ENCODE assay signal across 8 cellular contexts in the genomic region with DNA sequence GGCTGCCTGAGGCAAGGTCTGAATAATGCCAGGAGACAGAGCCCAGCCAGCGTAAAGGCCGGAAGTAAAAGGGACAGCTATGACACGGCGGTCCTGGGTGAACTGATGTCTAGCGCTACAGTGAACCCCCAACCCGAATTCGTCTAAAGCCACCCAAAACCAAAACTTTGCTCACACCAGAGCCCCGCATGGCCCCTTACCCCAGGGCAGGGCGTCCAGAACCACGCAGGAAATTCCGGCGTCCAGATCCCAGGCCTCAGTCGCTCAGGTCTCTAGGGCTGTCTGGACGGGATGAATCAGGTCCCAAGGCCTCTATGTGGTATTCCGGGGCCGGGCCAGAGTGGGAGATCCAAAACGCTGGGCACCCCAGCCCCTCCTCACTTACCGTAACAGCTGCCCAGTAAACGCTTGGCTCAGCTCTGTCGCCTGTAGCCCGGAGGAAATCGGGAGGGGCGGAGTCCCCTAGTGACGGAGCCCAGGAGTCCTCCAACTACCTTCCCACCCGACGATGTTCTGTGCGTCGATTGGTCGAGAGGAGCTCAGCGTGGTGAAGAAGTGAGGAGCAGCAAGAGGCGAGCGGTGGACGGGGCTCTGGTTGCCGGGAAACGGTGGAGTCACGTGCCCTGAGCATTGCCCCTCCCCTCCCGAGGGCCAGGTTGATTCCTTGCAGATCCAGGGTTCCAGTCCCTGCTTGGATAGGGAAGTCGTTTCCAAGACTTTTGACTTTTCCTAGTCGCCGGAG. TPM values are rescaled to one million over a fixed set of nuclear protein-coding genes. Genes with fewer than 3 reads are reported as not detected.
DNase-seq lines count a peak whose midpoint lies in the region; ATAC-seq and TF ChIP-seq lines count a peak whose summit lies in the region.

A gene with protein sequence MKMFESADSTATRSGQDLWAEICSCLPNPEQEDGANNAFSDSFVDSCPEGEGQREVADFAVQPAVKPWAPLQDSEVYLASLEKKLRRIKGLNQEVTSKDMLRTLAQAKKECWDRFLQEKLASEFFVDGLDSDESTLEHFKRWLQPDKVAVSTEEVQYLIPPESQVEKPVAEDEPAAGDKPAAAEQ (minus strand): TSS at position 452 of the 742 bp plus-strand sequence. CDS start 2,027 bp downstream, outside the sequence.

- H3K4me2 ChIP-seq in PC-9 = peak within 1 kb of the TSS; percentile 79

- H3K79me2 ChIP-seq in PC-9 (ENCODE audit: low read depth) = peaks cover 19% of the 10 kb centered on the region

- no peaks in the 10 kb centered on the region; the same call in 1 of the 2 replicates for H3K36me3 ChIP-seq in PC-9 (ENCODE audit: low read depth)

- no peaks in the 10 kb centered on the region for H4K20me1 ChIP-seq in PC-9 (ENCODE audit: insufficient read depth)

- H3K9me2 ChIP-seq in PC-9 (ENCODE audit: insufficient read depth) = no peaks in the 10 kb centered on the region

- TF ChIP-seq CTCF in PC-9 (conservative IDR thresholded peaks at IDR 0.05) (no peak), epithelial cell of proximal tubule (conservative IDR thresholded peaks at IDR 0.05; ENCODE audit: low read depth, low read length) (no peak)

- H3K4me3 ChIP-seq in Jurkat, Clone E6-1 (ENCODE audit: low read length) = peak within 1 kb of the TSS; percentile 95
- peak within 1 kb of the TSS; percentile 89 for H3K4me3 ChIP-seq in PC-9
- H3K4me3 ChIP-seq in epithelial cell of proximal tubule (ENCODE audit: low read depth, low read length) = peak within 1 kb of the TSS; percentile 80

- POLR2A ChIA-PET in PC-9 (lab: Charles Lee; ENCODE audit: unreplicated experiment) = interaction anchor here (0.5 to 0.7 kb wide), 8 partner anchors 12 to 1217 kb away, joined by 3 to 27 read pairs (median 6); no protein-coding TSS in a partner anchor

- intact Hi-C loops in PC-9 (cut with micrococcal nuclease; ENCODE audit: unreplicated experiment) = loop anchor here (2.0 kb wide), 1 partner anchor 94 kb away; the partner anchor contains the start of gene CHST14

- ATAC-seq in GM21619 (IDR thresholded peaks at IDR 0.05; ENCODE audit: unreplicated experiment) = peak; percentile 92

- H3K27me3 ChIP-seq in PC-9 (ENCODE audit: insufficient read depth, low read depth) = no peaks in the 10 kb centered on the region

- H2AFZ ChIP-seq in PC-9 = peak within 1 kb of the TSS; percentile 98

- BruUV-seq in PC-9 (replicated peaks; lab: Mats Ljungman, UMichigan) = TSS peak; percentile 65

- DNase-seq in DMS153 (lab: John Stamatoyannopoulos, UW) (peak; percentile 89), PC-9 (peak; percentile 94 to 96), epithelial cell of proximal tubule (ENCODE audit: low read depth) (peak; percentile 87), mucosa of gallbladder (ENCODE audit: low spot score) (peak; percentile 98)
- DNase-seq in Jurkat, Clone E6-1 (ENCODE audit: low read depth, low spot score) = peak; percentile 97
- peak; percentile 87 for DNase-seq in activated T-cell treated with anti-CD3 and anti-CD28 coated beads, Interleukin-2, amount 50 U/mL, for 1 hour
- DNase-seq in stimulated activated CD8-positive, alpha-beta memory T cell treated with anti-CD3 and anti-CD28 coated beads, Interleukin-4, amount 100 ng/mL, for 4 hours (ENCODE audit: low read depth in 2 of 2, low spot score in 1 of 2) = peak; percentile 89 to 92

- H3K4me1 ChIP-seq in PC-9 (replicated peaks; ENCODE audit: insufficient read depth) = peaks cover 10% of the 10 kb centered on the region

- H3K9me3 ChIP-seq in PC-9 (ENCODE audit: insufficient read depth, low read depth) = no peaks in the 10 kb centered on the region

- CTCF ChIA-PET in PC-9 (lab: Charles Lee) = interaction anchor here (0.6 to 0.8 kb wide), 2 partner anchors 25 to 45 kb away, joined by 3 to 13 read pairs; no protein-coding TSS in a partner anchor

- no peaks in the 10 kb centered on the region for H3F3A ChIP-seq in PC-9 (ENCODE audit: insufficient read depth, low read depth)

- peak within 1 kb of the TSS; percentile 51 for H3K27ac ChIP-seq in PC-9

RNA-seq across cellular contexts. Expression of the gene that starts here (rescaled TPM):
- 27.6 TPM for polyA plus RNA-seq in Jurkat, Clone E6-1 (2012; ENCODE audit: insufficient read depth, insufficient read length)
- total RNA-seq in PC-9 (2021) (19.5 and 22.2 TPM in 2 replicates), epithelial cell of proximal tubule (19.7 and 32.8 TPM in 2 replicates), mucosa of gallbladder (33.0 TPM)

Comparison
In these comparisons a context has a peak if more than half of its experiments do, and no peak if none do; other contexts are left out.
1. Peak in every context shown above with its lines: DNase-seq, ATAC-seq, H3K4me3 ChIP-seq and H3K27ac ChIP-seq.